In the genomic region with DNA sequence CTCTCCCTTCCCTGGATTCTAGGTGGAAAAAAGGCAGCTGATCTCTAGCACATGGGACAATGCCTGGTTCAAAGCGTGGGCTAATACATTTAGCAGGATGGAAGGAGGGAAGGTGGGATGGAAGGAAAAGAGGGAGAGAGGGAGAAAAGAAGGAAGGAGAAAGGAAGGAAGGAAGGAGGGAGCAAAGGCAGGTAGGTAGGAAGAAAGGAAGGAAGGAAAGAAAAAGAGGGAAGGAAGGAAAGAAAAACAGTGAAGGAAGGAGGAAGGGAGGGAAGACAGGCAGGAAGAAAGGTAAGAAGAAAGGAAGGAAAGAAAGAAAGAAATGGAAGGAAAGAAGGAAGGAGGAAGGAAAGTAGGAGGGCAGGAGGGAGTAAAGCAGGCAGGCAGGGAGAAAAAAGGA, we compare ENCODE assay signal across 32 cellular contexts. TPM values are rescaled to one million over a fixed set of nuclear protein-coding genes. Genes with fewer than 3 reads are reported as not detected.
"Had no signal": no experiment of that assay in that cellular context is flagged by ENCODE, and none has a peak within 500 bp of the region (broad histone marks: within the 10 kb centered on the region; RNA-seq: fewer than 3 reads in every experiment).

No MANE protein-coding gene starts in this region.

- H3K9me3 ChIP-seq: ascending aorta, gastroesophageal sphincter, left lung, lower lobe of right lung, pancreas, prostate gland, sigmoid colon, stomach, suprapubic skin, tibial artery, upper lobe of right lung had no signal

- H3K36me3 ChIP-seq: ascending aorta, gastroesophageal sphincter, left lung, lower lobe of right lung, pancreas, prostate gland, sigmoid colon, stomach, suprapubic skin, tibial artery, upper lobe of right lung had no signal

- FAIRE-seq: pancreas, small intestine had no signal

- H3K4me1 Mint-ChIP-seq: activated CD4-positive, alpha-beta memory T cell treated with anti-CD3 and anti-CD28 coated beads, Interleukin-2, amount 10 ng/mL, durations not matched to agents 7 days and 5 days; activated CD4-positive, alpha-beta T cell treated with anti-CD3 and anti-CD28 coated beads, Interleukin-2, amount 10 ng/mL, durations not matched to agents 7 days and 5 days; activated naive CD4-positive, alpha-beta T cell treated with anti-CD3 and anti-CD28 coated beads, Interleukin-2, amount 10 ng/mL, durations not matched to agents 7 days and 5 days; activated naive CD8-positive, alpha-beta T cell treated with anti-CD3 and anti-CD28 coated beads, Interleukin-2, amount 10 ng/mL, durations not matched to agents 7 days and 5 days; stimulated activated naive B cell treated with anti-CD40 and anti-IgM and Interleukin-4, amounts not matched to agents 10 μg/mL and 1 μg/mL and 100 μg/mL, for 72 hours; T-helper 17 cell had no signal

- H3K4me3 Mint-ChIP-seq: activated CD4-positive, alpha-beta memory T cell treated with anti-CD3 and anti-CD28 coated beads, Interleukin-2, amount 10 ng/mL, durations not matched to agents 7 days and 5 days; activated CD4-positive, alpha-beta T cell treated with anti-CD3 and anti-CD28 coated beads, Interleukin-2, amount 10 ng/mL, durations not matched to agents 7 days and 5 days; activated naive CD4-positive, alpha-beta T cell treated with anti-CD3 and anti-CD28 coated beads, Interleukin-2, amount 10 ng/mL, durations not matched to agents 7 days and 5 days; activated naive CD8-positive, alpha-beta T cell treated with anti-CD3 and anti-CD28 coated beads, Interleukin-2, amount 10 ng/mL, durations not matched to agents 7 days and 5 days; activated T-cell treated with anti-CD3 and anti-CD28 coated beads, Interleukin-2, amount 50 U/mL, for 24 hours; brain; effector memory CD8-positive, alpha-beta T cell; nephron; stimulated activated naive B cell treated with anti-CD40 and anti-IgM and Interleukin-4, amounts not matched to agents 10 μg/mL and 1 μg/mL and 100 μg/mL, for 72 hours; T-helper 17 cell had no signal

- H3K27ac Mint-ChIP-seq: activated CD4-positive, alpha-beta memory T cell treated with anti-CD3 and anti-CD28 coated beads, Interleukin-2, amount 10 ng/mL, durations not matched to agents 7 days and 5 days; activated CD4-positive, alpha-beta T cell treated with anti-CD3 and anti-CD28 coated beads, Interleukin-2, amount 10 ng/mL, durations not matched to agents 7 days and 5 days; activated naive CD4-positive, alpha-beta T cell treated with anti-CD3 and anti-CD28 coated beads, Interleukin-2, amount 10 ng/mL, durations not matched to agents 7 days and 5 days; activated naive CD8-positive, alpha-beta T cell treated with anti-CD3 and anti-CD28 coated beads, Interleukin-2, amount 10 ng/mL, durations not matched to agents 7 days and 5 days; activated T-cell treated with anti-CD3 and anti-CD28 coated beads, Interleukin-2, amount 50 U/mL, for 24 hours; effector memory CD8-positive, alpha-beta T cell; stimulated activated naive B cell treated with anti-CD40 and anti-IgM and Interleukin-4, amounts not matched to agents 10 μg/mL and 1 μg/mL and 100 μg/mL, for 72 hours; T-helper 17 cell had no signal

- H3K4me1 ChIP-seq: pancreas, prostate gland had no signal

- DNase-seq: activated CD4-positive, alpha-beta memory T cell treated with anti-CD3 and anti-CD28 coated beads, Interleukin-2, amount 10 ng/mL, durations not matched to agents 7 days and 5 days; activated CD4-positive, alpha-beta T cell treated with anti-CD3 and anti-CD28 coated beads for 1 hour; activated CD4-positive, alpha-beta T cell treated with anti-CD3 and anti-CD28 coated beads, Interleukin-2, amount 10 ng/mL, durations not matched to agents 7 days and 5 days; activated CD8-positive, alpha-beta memory T cell treated with anti-CD3 and anti-CD28 coated beads, Interleukin-2, amount 50 U/mL, for 48 hours; activated gamma-delta T cell; activated naive CD4-positive, alpha-beta T cell treated with anti-CD3 and anti-CD28 coated beads, Interleukin-2, amount 10 ng/mL, durations not matched to agents 7 days and 5 days; activated naive CD8-positive, alpha-beta T cell treated with anti-CD3 and anti-CD28 coated beads, Interleukin-2, amount 10 ng/mL, durations not matched to agents 7 days and 5 days; activated T-cell treated with anti-CD3 and anti-CD28 coated beads, Interleukin-2, amount 50 U/mL, for 24 hours; effector memory CD8-positive, alpha-beta T cell; erythroblast; head of caudate nucleus; hippocampal formation; left lung; lower lobe of right lung; nucleus accumbens; pancreas; retina; sigmoid colon; small intestine; stimulated activated naive B cell treated with anti-CD40 and anti-IgM and Interleukin-4, amounts not matched to agents 10 μg/mL and 1 μg/mL and 100 μg/mL, for 72 hours; stomach; T-helper 17 cell; T1000; tibial artery; upper lobe of right lung had no signal

- H3K36me3 Mint-ChIP-seq: activated naive CD4-positive, alpha-beta T cell treated with anti-CD3 and anti-CD28 coated beads, Interleukin-2, amount 10 ng/mL, durations not matched to agents 7 days and 5 days; activated naive CD8-positive, alpha-beta T cell treated with anti-CD3 and anti-CD28 coated beads, Interleukin-2, amount 10 ng/mL, durations not matched to agents 7 days and 5 days; brain; stimulated activated naive B cell treated with anti-CD40 and anti-IgM and Interleukin-4, amounts not matched to agents 10 μg/mL and 1 μg/mL and 100 μg/mL, for 72 hours had no signal

- ATAC-seq: effector memory CD8-positive, alpha-beta T cell; gastroesophageal sphincter; left lung; lower lobe of right lung; pancreas; stimulated activated naive B cell treated with anti-CD40 and anti-IgM and Interleukin-4, amounts not matched to agents 10 μg/mL and 1 μg/mL and 100 μg/mL, for 72 hours; T-helper 17 cell; upper lobe of right lung had no signal

- H3K4me3 ChIP-seq: ascending aorta, coronary artery, gastroesophageal sphincter, left lung, lower lobe of right lung, pancreas, prostate gland, sigmoid colon, stomach, suprapubic skin, tibial artery, upper lobe of right lung had no signal

- H3K27me3 ChIP-seq: ascending aorta, gastroesophageal sphincter, pancreas, sigmoid colon, tibial artery, upper lobe of right lung had no signal

- H3K9me3 Mint-ChIP-seq: activated CD4-positive, alpha-beta memory T cell treated with anti-CD3 and anti-CD28 coated beads, Interleukin-2, amount 10 ng/mL, durations not matched to agents 7 days and 5 days; activated CD4-positive, alpha-beta T cell treated with anti-CD3 and anti-CD28 coated beads, Interleukin-2, amount 10 ng/mL, durations not matched to agents 7 days and 5 days; activated naive CD4-positive, alpha-beta T cell treated with anti-CD3 and anti-CD28 coated beads, Interleukin-2, amount 10 ng/mL, durations not matched to agents 7 days and 5 days; activated naive CD8-positive, alpha-beta T cell treated with anti-CD3 and anti-CD28 coated beads, Interleukin-2, amount 10 ng/mL, durations not matched to agents 7 days and 5 days; activated T-cell treated with anti-CD3 and anti-CD28 coated beads, Interleukin-2, amount 50 U/mL, for 24 hours; nephron; stimulated activated naive B cell treated with anti-CD40 and anti-IgM and Interleukin-4, amounts not matched to agents 10 μg/mL and 1 μg/mL and 100 μg/mL, for 72 hours had no signal

- H3K27ac ChIP-seq: ascending aorta, coronary artery, gastroesophageal sphincter, left lung, lower lobe of right lung, pancreas, prostate gland, sigmoid colon, stomach, suprapubic skin, tibial artery, upper lobe of right lung had no signal

RNA-seq across cellular contexts. Expression of a gene that starts 12.2 kb away (rescaled TPM):
- total RNA-seq: activated CD4-positive, alpha-beta memory T cell treated with anti-CD3 and anti-CD28 coated beads, Interleukin-2, amount 10 ng/mL, durations not matched to agents 7 days and 5 days; activated naive CD8-positive, alpha-beta T cell treated with anti-CD3 and anti-CD28 coated beads, Interleukin-2, amount 10 ng/mL, durations not matched to agents 7 days and 5 days; T-helper 17 cell had no signal
